8 cellular contexts compared by ENCODE assay signal in the genomic region with DNA sequence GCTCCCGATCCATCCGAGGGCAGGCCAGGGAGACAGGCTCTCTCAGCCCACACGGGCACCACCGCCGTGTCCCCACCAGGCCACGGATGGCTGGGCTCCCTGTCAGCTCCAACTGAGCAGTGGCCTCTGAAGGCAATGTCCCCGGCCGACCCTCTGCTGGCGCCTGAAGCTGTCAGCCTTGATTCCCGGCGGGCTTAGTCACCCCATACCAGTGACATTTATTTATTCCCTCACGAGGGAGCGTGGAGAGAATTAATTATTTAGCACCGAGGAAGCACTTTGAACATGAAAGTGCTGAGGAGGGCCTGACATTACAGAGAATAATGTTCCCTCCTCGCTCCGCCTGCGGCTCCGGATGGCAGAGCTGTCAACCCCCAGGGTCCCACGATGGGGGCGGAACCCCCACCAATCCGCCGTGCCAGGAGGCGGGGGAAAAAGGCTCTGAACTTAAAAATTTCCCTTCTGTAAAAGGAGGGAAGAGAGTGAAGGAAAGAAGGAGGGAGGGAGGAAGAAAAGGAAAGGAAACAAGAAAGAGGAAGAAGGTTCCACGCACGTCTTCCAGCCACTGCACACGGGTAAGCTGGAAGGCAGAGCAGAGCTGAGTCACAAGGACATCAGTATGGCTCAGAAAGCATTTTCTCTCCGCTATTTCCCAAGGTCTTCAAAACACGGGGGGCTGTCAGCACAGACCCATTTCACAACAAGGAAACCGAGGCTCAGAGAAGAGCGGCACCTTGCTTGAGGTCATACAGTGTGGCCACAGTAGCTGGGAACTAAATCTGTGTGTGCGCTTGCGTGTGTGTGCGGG.
DNase-seq lines count a peak whose midpoint lies in the region; ATAC-seq and TF ChIP-seq lines count a peak whose summit lies in the region.

No MANE protein-coding gene starts in this region.

- no peaks in the 10 kb centered on the region for H4K20me1 ChIP-seq in H9 (ENCODE audit: control insufficient read depth, insufficient read depth, insufficient read length)
- H4K20me1 ChIP-seq in PC-9 (ENCODE audit: insufficient read depth) = no peaks in the 10 kb centered on the region

- H3K9ac ChIP-seq in H9 (ENCODE audit: extremely low read depth, insufficient read length, low read length) (no peak overlapping the region), mesendoderm (ENCODE audit: low read length) (no peak overlapping the region)

- no peak overlapping the region for H3T11ph ChIP-seq in H9 (ENCODE audit: low read length)

- CTCF ChIA-PET in naive thymus-derived CD4-positive, alpha-beta T cell (lab: Charles Lee) = no interaction called here
- CTCF ChIA-PET in PC-9 (lab: Charles Lee) = no interaction called here

- H3K9me3 ChIP-seq in esophagus muscularis mucosa (no peaks in the 10 kb centered on the region), H9 (ENCODE audit: control insufficient read depth, low read depth, low read length) (no peaks in the 10 kb centered on the region), PC-9 (ENCODE audit: insufficient read depth, low read depth) (no peaks in the 10 kb centered on the region)
- no peaks in the 10 kb centered on the region for H3K9me3 ChIP-seq in naive thymus-derived CD4-positive, alpha-beta T cell (ENCODE audit: control insufficient read depth in 2 of 3, low read length in 3 of 3)

- H3K4ac ChIP-seq in H9 (ENCODE audit: low read depth, low read length) (no peak overlapping the region), mesendoderm (ENCODE audit: low read depth, low read length) (no peak overlapping the region)

- H2BK120ac ChIP-seq in H9 (ENCODE audit: low read depth, low read length, poor library complexity, severe bottlenecking) (no peak overlapping the region), mesendoderm (ENCODE audit: low read depth, low read length) (no peak overlapping the region)

- H3K27ac ChIP-seq in esophagus muscularis mucosa (replicated peaks in 1 of 4) = peak overlapping the region; percentile 74 to 83 (median 82)
- no peak overlapping the region for H3K27ac ChIP-seq in naive thymus-derived CD4-positive, alpha-beta T cell (ENCODE audit: low read depth, low read length)
- H3K27ac ChIP-seq in H9 (ENCODE audit: insufficient read length, low read depth, low read length) = no peak overlapping the region
- no peak overlapping the region for H3K27ac ChIP-seq in PC-9
- no peak overlapping the region for H3K27ac ChIP-seq in mesendoderm (ENCODE audit: low read depth, low read length)

- H4K91ac ChIP-seq in H9 (ENCODE audit: insufficient read length, low read depth, low read length) = no peak overlapping the region

- no peak for TF ChIP-seq POLR2A in esophagus muscularis mucosa (IDR thresholded peaks at IDR 0.05; ENCODE audit: low read depth)

- H4K8ac ChIP-seq in H9 (replicated peaks; ENCODE audit: insufficient read length, low read depth, low read length) = no peak overlapping the region
- H4K8ac ChIP-seq in mesendoderm (ENCODE audit: low read depth, low read length) = no peak overlapping the region

- intact Hi-C loops in Right ventricle myocardium inferior (cut with DNase I) (no loop called here), cardiac septum (cut with DNase I) (loop anchor here (5.0 kb wide), 1 partner anchor 94 kb away; no protein-coding TSS in a partner anchor), esophagus muscularis mucosa (cut with DNase I) (no loop called here), PC-9 (cut with micrococcal nuclease; ENCODE audit: unreplicated experiment) (no loop called here)
- intact Hi-C loops in naive thymus-derived CD4-positive, alpha-beta T cell (cut with micrococcal nuclease) = no loop called here

- H2BK12ac ChIP-seq in H9 (ENCODE audit: insufficient read length, low read depth, low read length) = no peak overlapping the region

- no peak overlapping the region for H2BK5ac ChIP-seq in H9 (ENCODE audit: insufficient read length, low read length)
- no peak overlapping the region for H2BK5ac ChIP-seq in mesendoderm (ENCODE audit: low read length)

- DNase-seq in Right ventricle myocardium inferior (ENCODE audit: missing footprints) (no peak), cardiac septum (ENCODE audit: low spot score) (no peak), esophagus muscularis mucosa (ENCODE audit: extremely low spot score) (no peak), H9 (no peak), PC-9 (no peak), DMS79 (lab: John Stamatoyannopoulos, UW) (no peak), mesendoderm (no peak)
- no peak for DNase-seq in naive thymus-derived CD4-positive, alpha-beta T cell

- H3K14ac ChIP-seq in H9 (ENCODE audit: insufficient read depth, low read length) = no peak overlapping the region

- no peaks in the 10 kb centered on the region for H3K9me2 ChIP-seq in PC-9 (ENCODE audit: insufficient read depth)

- H3K56ac ChIP-seq in H9 (ENCODE audit: insufficient read length, low read depth, low read length) (no peak overlapping the region), mesendoderm (ENCODE audit: low read length) (no peak overlapping the region)

- H3K4me1 ChIP-seq in esophagus muscularis mucosa (peaks cover 22 to 70% (median 63%) of the 10 kb centered on the region in 4 donors), H9 (ENCODE audit: insufficient read depth, low read length) (no peaks in the 10 kb centered on the region; the same call in 1 of the 2 replicates), PC-9 (replicated peaks; ENCODE audit: insufficient read depth) (peaks cover 44% of the 10 kb centered on the region), mesendoderm (ENCODE audit: control insufficient read depth, low read depth, low read length) (no peaks in the 10 kb centered on the region)
- H3K4me1 ChIP-seq in naive thymus-derived CD4-positive, alpha-beta T cell (ENCODE audit: control insufficient read depth in 2 of 2, insufficient read depth in 2 of 2, low read length in 2 of 2) = no peaks in the 10 kb centered on the region

- no TSS peak for BruUV-seq in PC-9 (replicated peaks; lab: Mats Ljungman, UMichigan)

- H2BK15ac ChIP-seq in H9 (ENCODE audit: low read depth, low read length) (no peak overlapping the region), mesendoderm (replicated peaks; ENCODE audit: low read depth) (no peak overlapping the region)

- no peaks in the 10 kb centered on the region for H3K36me3 ChIP-seq in esophagus muscularis mucosa
- no peaks in the 10 kb centered on the region for H3K36me3 ChIP-seq in naive thymus-derived CD4-positive, alpha-beta T cell (ENCODE audit: control insufficient read depth in 2 of 3, insufficient read depth in 3 of 3, low read length in 3 of 3)
- H3K36me3 ChIP-seq in PC-9 (ENCODE audit: low read depth) = no peaks in the 10 kb centered on the region
- H3K36me3 ChIP-seq in mesendoderm (ENCODE audit: control insufficient read depth, insufficient read depth, low read length) = no peaks in the 10 kb centered on the region

- POLR2A ChIA-PET in naive thymus-derived CD4-positive, alpha-beta T cell (lab: Charles Lee) = no interaction called here
- POLR2A ChIA-PET in PC-9 (lab: Charles Lee; ENCODE audit: unreplicated experiment) = no interaction called here

- H3K4me3 Mint-ChIP-seq in naive thymus-derived CD4-positive, alpha-beta T cell = peak overlapping the region in 4 of 10 donors; percentile 12 to 42 (median 25)
- H3K4me3 Mint-ChIP-seq in H9 = no peak overlapping the region

- H2AFZ ChIP-seq in H9 (ENCODE audit: low read length) (no peak overlapping the region), PC-9 (no peak overlapping the region)

- H2BK20ac ChIP-seq in H9 (ENCODE audit: low read depth, low read length, poor library complexity, severe bottlenecking) = no peak overlapping the region

- WGBS in esophagus muscularis mucosa = 41% methylated on average over 24 of the region's 33 CpGs
- no CpG with 5 or more reads among the region's 33 CpGs for WGBS in H9 (ENCODE audit: extremely low coverage, insufficient read length, low lambda C conversion rate)
- WGBS in mesendoderm (ENCODE audit: extremely low coverage, insufficient coverage, low lambda C conversion rate) = no CpG with 5 or more reads among the region's 33 CpGs

- peak overlapping the region; percentile 16 to 40 (median 32) for H3K4me3 ChIP-seq in esophagus muscularis mucosa
- no peak overlapping the region for H3K4me3 ChIP-seq in naive thymus-derived CD4-positive, alpha-beta T cell (ENCODE audit: low read length)
- H3K4me3 ChIP-seq in PC-9 = no peak overlapping the region
- H3K4me3 ChIP-seq in mesendoderm (ENCODE audit: low read length) = no peak overlapping the region

- H3K27me3 Mint-ChIP-seq in naive thymus-derived CD4-positive, alpha-beta T cell = no peaks in the 10 kb centered on the region
- H3K27me3 Mint-ChIP-seq in H9 (ENCODE audit: low read depth) = peaks cover 2% of the 10 kb centered on the region

- TF ChIP-seq EP300 in esophagus muscularis mucosa (IDR thresholded peaks at IDR 0.05) = peak; percentile 50

- H3K36me3 Mint-ChIP-seq in naive thymus-derived CD4-positive, alpha-beta T cell = no peaks in the 10 kb centered on the region
- no peaks in the 10 kb centered on the region for H3K36me3 Mint-ChIP-seq in H9 (ENCODE audit: insufficient read depth in 1 of 3, low read depth in 3 of 3)

- H4K5ac ChIP-seq in H9 (ENCODE audit: insufficient read length, low read depth, low read length) (no peak overlapping the region), mesendoderm (ENCODE audit: low read length) (no peak overlapping the region)

- H3K4me2 ChIP-seq in H9 (ENCODE audit: insufficient read depth, insufficient read length, low read length) (no peak overlapping the region), PC-9 (no peak overlapping the region), mesendoderm (ENCODE audit: low read length) (no peak overlapping the region)

- H3K79me1 ChIP-seq in H9 (ENCODE audit: insufficient read depth, low read depth, low read length, poor library complexity, severe bottlenecking) (no peaks in the 10 kb centered on the region), mesendoderm (ENCODE audit: low read length) (no peaks in the 10 kb centered on the region)

- H3K23ac ChIP-seq in H9 (ENCODE audit: insufficient read length, low read depth, low read length) (no peak overlapping the region), mesendoderm (ENCODE audit: low read length) (no peak overlapping the region)

- H3K27ac Mint-ChIP-seq in naive thymus-derived CD4-positive, alpha-beta T cell = peak overlapping the region in 1 of 9 donors; percentile 84
- H3K27ac Mint-ChIP-seq in H9 = peak overlapping the region in 1 of 3 experiments; percentile 72; a peak in 3 of 7 replicates

- H2AK5ac ChIP-seq in H9 (ENCODE audit: insufficient read length, low read length) = no peak overlapping the region
- H2AK5ac ChIP-seq in mesendoderm (ENCODE audit: low read length) = no peak overlapping the region

- H3K4me1 Mint-ChIP-seq in naive thymus-derived CD4-positive, alpha-beta T cell = peaks cover 0 to 2% (median 0%) of the 10 kb centered on the region in 7 donors
- H3K4me1 Mint-ChIP-seq in H9 = peaks cover 0 to 14% of the 10 kb centered on the region in 2 experiments; a peak in 2 of 4 replicates

- H3K18ac ChIP-seq in H9 (ENCODE audit: insufficient read length, low read depth, low read length) (no peak overlapping the region), mesendoderm (ENCODE audit: low read length) (no peak overlapping the region)

- H3K27me3 ChIP-seq in esophagus muscularis mucosa = no peaks in the 10 kb centered on the region
- H3K27me3 ChIP-seq in naive thymus-derived CD4-positive, alpha-beta T cell (ENCODE audit: control insufficient read depth in 2 of 2, insufficient read depth in 2 of 2, low read length in 2 of 2) = no peaks in the 10 kb centered on the region
- H3K27me3 ChIP-seq in H9 (ENCODE audit: insufficient read depth, low read length) = no peaks in the 10 kb centered on the region
- no peaks in the 10 kb centered on the region for H3K27me3 ChIP-seq in PC-9 (ENCODE audit: insufficient read depth, low read depth)
- no peaks in the 10 kb centered on the region for H3K27me3 ChIP-seq in mesendoderm (ENCODE audit: insufficient read depth, low read length, poor library complexity)

- no peaks in the 10 kb centered on the region for H3K79me2 ChIP-seq in H9 (ENCODE audit: insufficient read depth, low read length)
- H3K79me2 ChIP-seq in PC-9 (ENCODE audit: low read depth) = no peaks in the 10 kb centered on the region
- H3K79me2 ChIP-seq in mesendoderm (ENCODE audit: control insufficient read depth, insufficient read depth, low read length) = no peaks in the 10 kb centered on the region

- TF ChIP-seq CTCF in esophagus muscularis mucosa (IDR thresholded peaks at IDR 0.05) = peak in 1 of 3 experiments; percentile 32
- no peak for TF ChIP-seq CTCF in H9 (conservative IDR thresholded peaks at IDR 0.05)
- TF ChIP-seq CTCF in PC-9 (conservative IDR thresholded peaks at IDR 0.05) = no peak

- H3K23me2 ChIP-seq in H9 (ENCODE audit: insufficient read length, low read depth, low read length, poor library complexity, severe bottlenecking) = no peaks in the 10 kb centered on the region

- peak; percentile 35 for ATAC-seq in Right ventricle myocardium inferior
- peak; percentile 67 for ATAC-seq in naive thymus-derived CD4-positive, alpha-beta T cell

- H3K9me3 Mint-ChIP-seq in naive thymus-derived CD4-positive, alpha-beta T cell = no peaks in the 10 kb centered on the region
- H3K9me3 Mint-ChIP-seq in H9 = peaks cover 0 to 2% of the 10 kb centered on the region in 2 experiments; a peak in 2 of 5 replicates

- H3F3A ChIP-seq in PC-9 (ENCODE audit: insufficient read depth, low read depth) = peaks cover 25% of the 10 kb centered on the region; the same call in 1 of the 2 replicates

Comparison
In these comparisons a context has a peak if more than half of its experiments do, and no peak if none do; other contexts are left out.
1. H3K27ac ChIP-seq: peak in esophagus muscularis mucosa (4 of 4); none in naive thymus-derived CD4-positive, alpha-beta T cell (single experiment), H9 (single experiment), PC-9 (single experiment) and mesendoderm (single experiment).
2. H3K4me3 ChIP-seq: peak in esophagus muscularis mucosa (4 of 4); none in naive thymus-derived CD4-positive, alpha-beta T cell (single experiment), PC-9 (single experiment) and mesendoderm (single experiment).